In genomic region chr6:31633447-31633846, GRCh38 we compare ENCODE assay signal across 27 cellular contexts. TPM values are rescaled to one million over a fixed set of nuclear protein-coding genes. Genes with fewer than 3 reads are reported as not detected.
DNase-seq lines count a peak whose midpoint lies in the region; ATAC-seq, FAIRE-seq and TF ChIP-seq lines count a peak whose summit lies in the region.
"Had no signal": no experiment of that assay in that cellular context is flagged by ENCODE, and none has a peak within 500 bp of the region (broad histone marks: within the 10 kb centered on the region; RNA-seq: fewer than 3 reads in every experiment).

No MANE protein-coding gene starts in this region.

- H3K4me2 ChIP-seq in K562 (ENCODE audit: insufficient read depth, low read length), result no peak overlapping the region
- H3K4me2 ChIP-seq: BLaER1 had no signal

- ATAC-seq in K562, result no peak
- no peak for ATAC-seq in gastroesophageal sphincter
- no peak for ATAC-seq in HG03565 (IDR thresholded peaks at IDR 0.05; ENCODE audit: unreplicated experiment)
- ATAC-seq: activated T-cell treated with anti-CD3 and anti-CD28 coated beads, Interleukin-2, amount 50 U/mL, for 4 hours; T-cell had no signal

- H3K4me1 Mint-ChIP-seq in Calu3 (ENCODE audit: low read depth, unreplicated experiment), result no peaks in the 10 kb centered on the region
- H3K4me1 Mint-ChIP-seq in HFFc6 (ENCODE audit: low read depth), result peaks cover 52% of the 10 kb centered on the region
- H3K4me1 Mint-ChIP-seq: activated B cell treated with CpG ODN at 0.5 μM for 24 hours, nephron had no signal

- DNase-seq in Calu3, result no peak
- DNase-seq in HFFc6, result no peak
- DNase-seq in K562 (ENCODE audit: extremely low read depth in 1 of 4, low spot score in 3 of 4), result no peak
- DNase-seq in kidney, result no peak
- DNase-seq: activated B cell treated with CpG ODN at 0.5 μM for 24 hours; activated CD4-positive, alpha-beta T cell treated with anti-CD3 and anti-CD28 coated beads, Interleukin-2, amount 10 ng/mL, durations not matched to agents 7 days and 5 days; activated gamma-delta T cell treated with Interleukin-2 at 50 U/mL for 16 hours; activated T-cell treated with anti-CD3 and anti-CD28 coated beads, Interleukin-2, amount 50 U/mL, for 4 hours; cerebellar nuclear complex; dorsolateral prefrontal cortex; NCI-H446 treated with DMSO at 0.1 percent for 48 hours; NCI-H774; pancreas; retina; small intestine; T-cell; thyroid gland had no signal

- FAIRE-seq in K562 (lab: Jason Lieb, UNC) (no peak), kidney (lab: Jason Lieb, UNC) (no peak)
- FAIRE-seq: endometrium, GM12892, pancreas, RCC 7860, small intestine had no signal

- H3K4me3 Mint-ChIP-seq in Calu3 (ENCODE audit: low read depth, unreplicated experiment), result no peak overlapping the region
- H3K4me3 Mint-ChIP-seq in HFFc6, result no peak overlapping the region
- H3K4me3 Mint-ChIP-seq: activated B cell treated with CpG ODN at 0.5 μM for 24 hours; activated CD4-positive, alpha-beta T cell treated with anti-CD3 and anti-CD28 coated beads, Interleukin-2, amount 10 ng/mL, durations not matched to agents 7 days and 5 days; activated T-cell treated with anti-CD3 and anti-CD28 coated beads, Interleukin-2, amount 50 U/mL, for 4 hours; nephron; T-cell had no signal

- TF ChIP-seq RAD21 in K562 (CRISPR knock-in tag; conservative IDR thresholded peaks at IDR 0.05 in 1 of 2, IDR thresholded peaks at IDR 0.05 in 1 of 2), result no peak

- H3K9ac ChIP-seq in K562 (ENCODE audit: insufficient read depth in 1 of 2, low read depth in 2 of 2, low read length in 2 of 2), result 0 out of 4 replicates have a peak overlapping the region, but pooled peaks of 1 of the 2 experiments have one; percentile 29
- no peak overlapping the region for H3K9ac ChIP-seq in skeletal muscle tissue (ENCODE audit: low read depth in 1 of 3, low read length in 3 of 3)
- no peak overlapping the region for H3K9ac ChIP-seq in kidney (ENCODE audit: low read length in 2 of 2)

- H3K9me3 Mint-ChIP-seq in Calu3 (ENCODE audit: low read depth, unreplicated experiment) (no peaks in the 10 kb centered on the region), HFFc6 (no peaks in the 10 kb centered on the region)
- H3K9me3 Mint-ChIP-seq: activated B cell treated with CpG ODN at 0.5 μM for 24 hours; activated CD4-positive, alpha-beta T cell treated with anti-CD3 and anti-CD28 coated beads, Interleukin-2, amount 10 ng/mL, durations not matched to agents 7 days and 5 days; activated T-cell treated with anti-CD3 and anti-CD28 coated beads, Interleukin-2, amount 50 U/mL, for 4 hours; nephron; T-cell had no signal

- no peak overlapping the region for H2AFZ ChIP-seq in K562 (ENCODE audit: low read depth, low read length)

- H3K27me3 ChIP-seq in K562 (ENCODE audit: control insufficient read depth in 2 of 2, insufficient read depth in 2 of 2, low read length in 2 of 2) (no peaks in the 10 kb centered on the region), skeletal muscle tissue (ENCODE audit: control insufficient read depth in 3 of 3, insufficient read depth in 3 of 3, low read length in 3 of 3) (no peaks in the 10 kb centered on the region), gastroesophageal sphincter (no peaks in the 10 kb centered on the region)
- H3K27me3 ChIP-seq: BLaER1, dorsolateral prefrontal cortex, esophagus muscularis mucosa, pancreas, thyroid gland had no signal

- in situ Hi-C loops in K562 (cut with MboI), result no loop called here

- H3K36me3 Mint-ChIP-seq in Calu3 (ENCODE audit: insufficient read depth, unreplicated experiment) (peaks cover 100% of the 10 kb centered on the region), HFFc6 (ENCODE audit: low read depth) (peaks cover 54% of the 10 kb centered on the region)

- WGBS in K562 (ENCODE audit: insufficient coverage, low coverage, missing lambda C conversion rate), result 90% methylated on average over 7 of the region's 7 CpGs
- WGBS in gastroesophageal sphincter (ENCODE audit: low coverage in 1 of 2), 2 donors, result 60 to 64% methylated on average over 3 to 5 of the region's 7 CpGs

- no peak overlapping the region for H3K4me3 ChIP-seq in K562
- no peak overlapping the region for H3K4me3 ChIP-seq in skeletal muscle tissue (ENCODE audit: low read length in 3 of 3)
- H3K4me3 ChIP-seq in gastroesophageal sphincter, result no peak overlapping the region
- H3K4me3 ChIP-seq in kidney (ENCODE audit: low read length in 2 of 2), result no peak overlapping the region
- H3K4me3 ChIP-seq: BLaER1, dorsolateral prefrontal cortex, esophagus muscularis mucosa, lung, pancreas, thyroid gland had no signal

- BruUV-seq in Calu3 (replicated peaks; lab: Mats Ljungman, UMichigan) (no TSS peak), K562 (replicated peaks; lab: Mats Ljungman, UMichigan) (no TSS peak)

- H3K9me1 ChIP-seq in K562 (ENCODE audit: control insufficient read depth, insufficient read depth, low read length), result no peaks in the 10 kb centered on the region

- POLR2A ChIA-PET in K562 (lab: Yijun Ruan, JAX), result interaction anchor here (0.8 to 14.8 kb wide), 6 partner anchors 8 to 137 kb away, joined by 3 to 274 read pairs (median 48); partner anchors contain the start of genes APOM, BAG6, GPANK1 and PRRC2A

- H3K27ac ChIP-seq in K562 (ENCODE audit: extremely low read depth, low read depth, low read length) (no peak overlapping the region; the same call in 2 of the 3 replicates), skeletal muscle tissue (ENCODE audit: low read depth, low read length) (peak overlapping the region; percentile 19), gastroesophageal sphincter (peak overlapping the region in 1 of 4 donors; percentile 14), kidney (ENCODE audit: low read depth in 2 of 2, low read length in 2 of 2) (no peak overlapping the region)
- H3K27ac ChIP-seq: BLaER1, pancreas, thyroid gland had no signal

- H3K27me3 Mint-ChIP-seq in Calu3 (ENCODE audit: unreplicated experiment), result no peaks in the 10 kb centered on the region
- H3K27me3 Mint-ChIP-seq in HFFc6 (ENCODE audit: insufficient read depth), result peaks cover 1% of the 10 kb centered on the region
- H3K27me3 Mint-ChIP-seq: activated B cell treated with CpG ODN at 0.5 μM for 24 hours; activated CD4-positive, alpha-beta T cell treated with anti-CD3 and anti-CD28 coated beads, Interleukin-2, amount 10 ng/mL, durations not matched to agents 7 days and 5 days; T-cell had no signal

- TF ChIP-seq POLR2A in K562 (conservative IDR thresholded peaks at IDR 0.05), result no peak
- no peak for TF ChIP-seq POLR2A in gastroesophageal sphincter (IDR thresholded peaks at IDR 0.05)

- TF ChIP-seq EP300 in K562 (IDR thresholded peaks at IDR 0.05; ENCODE audit: low read length) (no peak), gastroesophageal sphincter (IDR thresholded peaks at IDR 0.05) (no peak)

- TF ChIP-seq CTCF in Calu3 (IDR thresholded peaks at IDR 0.05; ENCODE audit: unreplicated experiment) (no peak), HFFc6 (IDR thresholded peaks at IDR 0.05) (no peak), K562 (IDR thresholded peaks at IDR 0.05 in 2 of 3, conservative IDR thresholded peaks at IDR 0.05 in 1 of 3; ENCODE audit: insufficient read depth in 2 of 3, low read depth in 1 of 3, low read length in 3 of 3) (no peak), gastroesophageal sphincter (IDR thresholded peaks at IDR 0.05) (no peak), kidney (IDR thresholded peaks at IDR 0.05; ENCODE audit: borderline replicate concordance, extremely low read depth, insufficient read depth) (no peak)

- CTCF ChIA-PET in Calu3 (lab: Charles Lee) (no interaction called here), K562 (lab: Yijun Ruan, JAX; ENCODE audit: low intra/inter-chr PET ratio) (no interaction called here)

- peaks cover 98% of the 10 kb centered on the region for H3K36me3 ChIP-seq in K562 (ENCODE audit: control insufficient read depth, insufficient read depth, low read length)
- peaks cover 79 to 88% (median 80%) of the 10 kb centered on the region in 3 donors for H3K36me3 ChIP-seq in skeletal muscle tissue (ENCODE audit: control insufficient read depth in 3 of 3, insufficient read depth in 3 of 3, low read length in 3 of 3)
- peaks cover 0 to 100% of the 10 kb centered on the region in 2 donors for H3K36me3 ChIP-seq in gastroesophageal sphincter
- peaks cover 34 to 77% of the 10 kb centered on the region in 2 donors for H3K36me3 ChIP-seq in kidney (ENCODE audit: control insufficient read depth in 1 of 2, insufficient read depth in 2 of 2, low read length in 2 of 2)

- H4K20me1 ChIP-seq in K562 (replicated peaks; ENCODE audit: control insufficient read depth, insufficient read depth, low read length), result peaks cover 27% of the 10 kb centered on the region

- H3K4me1 ChIP-seq in K562 (replicated peaks in 1 of 2; ENCODE audit: control insufficient read depth in 2 of 2, insufficient read depth in 2 of 2, low read length in 2 of 2), result peaks cover 3 to 27% of the 10 kb centered on the region in 2 experiments; a peak in 4 of 5 replicates
- H3K4me1 ChIP-seq in skeletal muscle tissue (ENCODE audit: control insufficient read depth in 3 of 3, insufficient read depth in 3 of 3, low read length in 3 of 3), result peaks cover 0 to 6% (median 4%) of the 10 kb centered on the region in 3 donors
- no peaks in the 10 kb centered on the region for H3K4me1 ChIP-seq in gastroesophageal sphincter
- no peaks in the 10 kb centered on the region for H3K4me1 ChIP-seq in kidney (ENCODE audit: control insufficient read depth in 1 of 2, insufficient read depth in 1 of 2, low read depth in 1 of 2, low read length in 2 of 2)
- H3K4me1 ChIP-seq: pancreas, thyroid gland had no signal

- peaks cover 9% of the 10 kb centered on the region; the same call in 1 of the 3 replicates for H3K79me2 ChIP-seq in K562 (ENCODE audit: control insufficient read depth, insufficient read depth, low read length)

- H3K27ac Mint-ChIP-seq in Calu3 (ENCODE audit: unreplicated experiment), result peak overlapping the region; percentile 45
- H3K27ac Mint-ChIP-seq in HFFc6, result peak overlapping the region; percentile 90
- H3K27ac Mint-ChIP-seq: activated CD4-positive, alpha-beta T cell treated with anti-CD3 and anti-CD28 coated beads, Interleukin-2, amount 10 ng/mL, durations not matched to agents 7 days and 5 days; T-cell had no signal

- H3K9me3 ChIP-seq in K562 (replicated peaks; ENCODE audit: control insufficient read depth, insufficient read depth, low read depth, low read length) (no peaks in the 10 kb centered on the region), skeletal muscle tissue (ENCODE audit: control insufficient read depth in 3 of 3, low read length in 3 of 3) (no peaks in the 10 kb centered on the region), gastroesophageal sphincter (no peaks in the 10 kb centered on the region), kidney (ENCODE audit: control insufficient read depth in 1 of 2, low read length in 2 of 2) (no peaks in the 10 kb centered on the region)
- H3K9me3 ChIP-seq: BLaER1, esophagus muscularis mucosa, pancreas, thyroid gland had no signal

- intact Hi-C loops in Calu3 (cut with micrococcal nuclease; ENCODE audit: unreplicated experiment), result no loop called here
- intact Hi-C loops in K562 (cut with micrococcal nuclease), result no loop called here
- intact Hi-C loops in kidney (cut with DNase I), result no loop called here

RNA-seq across cellular contexts. Expression of gene PRRC2A, which starts 12.9 kb away (rescaled TPM):
- total RNA-seq in Calu3 (2022) (473 and 509 TPM in 2 replicates), K562 (2014; rRNA removed) (72.6 and 94.0 TPM in 2 replicates), K562 (2014; rRNA removed; fragmentation: Illumina TruSeq; extraction: Trizol) (36.7 and 43.2 TPM in 2 replicates), K562 (2015; rRNA removed; fragmentation: Illumina TruSeq; extraction: Trizol) (63.0 and 75.6 TPM in 2 replicates), K562 (2021) (295 and 332 TPM in 2 replicates), skeletal muscle tissue (30.8 TPM), gastroesophageal sphincter (100 to 1,000 TPM in 1 of 4 donors, 10 to 100 TPM in 3; 47.9 to 137 (median 76.2) TPM), kidney (159 TPM)
- total RNA-seq in HFFc6 (2021; fragmentation: NEBNext Ultra II Directional; extraction: Animal tissue kit (Norgen Biotek cat#: 25700)), result 100 to 1,000 TPM; 216 to 259 (median 231) TPM
- total RNA-seq in K562 (2011; cell fraction: chromatin; rRNA removed; ENCODE audit: low replicate concordance), result 801 and 1,251 TPM in 2 replicates
- total RNA-seq in K562 (2011; cell fraction: nucleolus; rRNA removed), result 435 and 502 TPM in 2 replicates
- total RNA-seq in K562 (2011; cell fraction: nucleoplasm; rRNA removed), result 531 and 634 TPM in 2 replicates
- polyA plus RNA-seq in K562 (2011; rRNA removed) (44.0 and 113 TPM in 2 replicates), K562 (2014; fragmentation: Illumina TruSeq; extraction: Trizol) (170 and 205 TPM in 2 replicates), K562 (2014; fragmentation: Nextera tagmentation; extraction: Ambion mirVana) (1 to 10 TPM; 1.0 to 1.7 TPM), K562 (2014; rRNA removed) (114 and 118 TPM in 2 replicates), kidney (ENCODE audit: insufficient read depth, low read depth, low replicate concordance) (84.6 TPM)
- 59.9 and 99.7 TPM in 2 replicates for polyA plus RNA-seq in K562 (2011; cell fraction: cytosol; rRNA removed)
- 306 and 358 TPM in 2 replicates for polyA plus RNA-seq in K562 (2011; cell fraction: nucleus; rRNA removed)
- polyA plus RNA-seq in K562 (2012), result 196 and 297 TPM in 2 replicates
- 28.8 and 32.1 TPM in 2 replicates for polyA minus RNA-seq in K562 (2011; rRNA and poly(A)+ RNA removed)
- polyA minus RNA-seq in K562 (2011; cell fraction: cytosol; rRNA and poly(A)+ RNA removed), result 109 and 149 TPM in 2 replicates
- polyA minus RNA-seq in K562 (2011; cell fraction: nucleus; rRNA and poly(A)+ RNA removed), result 109 and 131 TPM in 2 replicates

RNA-seq across cellular contexts. Expression of gene AIF1, which starts 18.4 kb away (rescaled TPM):
- not detected in 2 replicates for total RNA-seq in Calu3 (2022)
- not detected for total RNA-seq in HFFc6 (2021; fragmentation: NEBNext Ultra II Directional; extraction: Animal tissue kit (Norgen Biotek cat#: 25700))
- 1.2 and 2.1 TPM in 2 replicates for total RNA-seq in K562 (2011; cell fraction: chromatin; rRNA removed; ENCODE audit: low replicate concordance)
- 0.79 and 1.5 TPM in 2 replicates for total RNA-seq in K562 (2011; cell fraction: nucleolus; rRNA removed)
- total RNA-seq in K562 (2011; cell fraction: nucleoplasm; rRNA removed), result 0.92 and 1.2 TPM in 2 replicates
- 11.9 and 17.2 TPM in 2 replicates for total RNA-seq in K562 (2014; rRNA removed)
- total RNA-seq in K562 (2014; rRNA removed; fragmentation: Illumina TruSeq; extraction: Trizol), result 19.4 and 22.7 TPM in 2 replicates
- 27.6 and 29.3 TPM in 2 replicates for total RNA-seq in K562 (2015; rRNA removed; fragmentation: Illumina TruSeq; extraction: Trizol)
- total RNA-seq in K562 (2021), result 9.2 and 9.4 TPM in 2 replicates
- 10.8 and 15.6 TPM in 2 replicates for polyA plus RNA-seq in K562 (2011; rRNA removed)
- 4.6 and 12.9 TPM in 2 replicates for polyA plus RNA-seq in K562 (2011; cell fraction: cytosol; rRNA removed)
- polyA plus RNA-seq in K562 (2011; cell fraction: nucleus; rRNA removed), result 4.4 and 8.5 TPM in 2 replicates
- 16.9 and 18.8 TPM in 2 replicates for polyA plus RNA-seq in K562 (2012)
- 19.9 and 21.2 TPM in 2 replicates for polyA plus RNA-seq in K562 (2014; fragmentation: Illumina TruSeq; extraction: Trizol)
- polyA plus RNA-seq in K562 (2014; fragmentation: Nextera tagmentation; extraction: Ambion mirVana), result 10 to 100 TPM; 31.2 to 33.4 TPM
- polyA plus RNA-seq in K562 (2014; rRNA removed), result 18.9 and 23.5 TPM in 2 replicates
- polyA minus RNA-seq in K562 (2011; rRNA and poly(A)+ RNA removed), result 6.0 and 11.1 TPM in 2 replicates
- polyA minus RNA-seq in K562 (2011; cell fraction: cytosol; rRNA and poly(A)+ RNA removed), result 5.0 and 5.7 TPM in 2 replicates
- 1.1 and 3.7 TPM in 2 replicates for polyA minus RNA-seq in K562 (2011; cell fraction: nucleus; rRNA and poly(A)+ RNA removed)
- total RNA-seq in skeletal muscle tissue, result 19.8 TPM
- total RNA-seq in gastroesophageal sphincter, result 10 to 100 TPM in 3 of 4 donors, 1 to 10 TPM in 1; 5.6 to 46.4 (median 21.3) TPM
- total RNA-seq in kidney, result 44.1 TPM
- polyA plus RNA-seq in kidney (ENCODE audit: insufficient read depth, low read depth, low replicate concordance), result 121 TPM

RNA-seq across cellular contexts. Expression of gene BAG6, which starts 19.0 kb away (rescaled TPM):
- total RNA-seq in Calu3 (2022), result 617 and 663 TPM in 2 replicates
- 100 to 1,000 TPM; 247 to 273 (median 262) TPM for total RNA-seq in HFFc6 (2021; fragmentation: NEBNext Ultra II Directional; extraction: Animal tissue kit (Norgen Biotek cat#: 25700))
- 312 and 626 TPM in 2 replicates for total RNA-seq in K562 (2011; cell fraction: chromatin; rRNA removed; ENCODE audit: low replicate concordance)
- 393 and 458 TPM in 2 replicates for total RNA-seq in K562 (2011; cell fraction: nucleolus; rRNA removed)
- total RNA-seq in K562 (2011; cell fraction: nucleoplasm; rRNA removed), result 245 and 292 TPM in 2 replicates
- total RNA-seq in K562 (2014; rRNA removed), result 246 and 295 TPM in 2 replicates
- 100 and 105 TPM in 2 replicates for total RNA-seq in K562 (2014; rRNA removed; fragmentation: Illumina TruSeq; extraction: Trizol)
- total RNA-seq in K562 (2015; rRNA removed; fragmentation: Illumina TruSeq; extraction: Trizol), result 124 and 125 TPM in 2 replicates
- total RNA-seq in K562 (2021), result 422 and 484 TPM in 2 replicates
- polyA plus RNA-seq in K562 (2011; rRNA removed), result 86.1 and 202 TPM in 2 replicates
- 117 and 176 TPM in 2 replicates for polyA plus RNA-seq in K562 (2011; cell fraction: cytosol; rRNA removed)
- 486 and 557 TPM in 2 replicates for polyA plus RNA-seq in K562 (2011; cell fraction: nucleus; rRNA removed)
- polyA plus RNA-seq in K562 (2012), result 430 and 470 TPM in 2 replicates
- 304 and 355 TPM in 2 replicates for polyA plus RNA-seq in K562 (2014; fragmentation: Illumina TruSeq; extraction: Trizol)
- 10 to 100 TPM; 41.9 to 54.1 TPM for polyA plus RNA-seq in K562 (2014; fragmentation: Nextera tagmentation; extraction: Ambion mirVana)
- polyA plus RNA-seq in K562 (2014; rRNA removed), result 225 and 263 TPM in 2 replicates
- 113 and 169 TPM in 2 replicates for polyA minus RNA-seq in K562 (2011; rRNA and poly(A)+ RNA removed)
- polyA minus RNA-seq in K562 (2011; cell fraction: cytosol; rRNA and poly(A)+ RNA removed), result 230 and 353 TPM in 2 replicates
- polyA minus RNA-seq in K562 (2011; cell fraction: nucleus; rRNA and poly(A)+ RNA removed), result 128 and 162 TPM in 2 replicates
- total RNA-seq in skeletal muscle tissue, result 118 TPM
- 100 to 1,000 TPM; 131 to 252 (median 190) TPM for total RNA-seq in gastroesophageal sphincter
- total RNA-seq in kidney, result 232 TPM
- 215 TPM for polyA plus RNA-seq in kidney (ENCODE audit: insufficient read depth, low read depth, low replicate concordance)

RNA-seq across cellular contexts. Expression of gene APOM, which starts 22.2 kb away (rescaled TPM):
- 2.6 and 3.6 TPM in 2 replicates for total RNA-seq in Calu3 (2022)
- total RNA-seq in HFFc6 (2021; fragmentation: NEBNext Ultra II Directional; extraction: Animal tissue kit (Norgen Biotek cat#: 25700)), result 1 to 10 TPM; 2.4 to 4.3 (median 2.8) TPM
- 6.6 and 7.8 TPM in 2 replicates for total RNA-seq in K562 (2011; cell fraction: chromatin; rRNA removed; ENCODE audit: low replicate concordance)
- 5.1 and 5.3 TPM in 2 replicates for total RNA-seq in K562 (2011; cell fraction: nucleolus; rRNA removed)
- 9.8 and 10.1 TPM in 2 replicates for total RNA-seq in K562 (2011; cell fraction: nucleoplasm; rRNA removed)
- total RNA-seq in K562 (2014; rRNA removed), result 5.7 and 6.6 TPM in 2 replicates
- 10.4 and 10.8 TPM in 2 replicates for total RNA-seq in K562 (2014; rRNA removed; fragmentation: Illumina TruSeq; extraction: Trizol)
- total RNA-seq in K562 (2015; rRNA removed; fragmentation: Illumina TruSeq; extraction: Trizol), result 6.6 and 7.1 TPM in 2 replicates
- 9.7 and 10.1 TPM in 2 replicates for total RNA-seq in K562 (2021)
- polyA plus RNA-seq in K562 (2011; rRNA removed), result 7.7 and 8.6 TPM in 2 replicates
- 10.2 and 18.1 TPM in 2 replicates for polyA plus RNA-seq in K562 (2011; cell fraction: cytosol; rRNA removed)
- polyA plus RNA-seq in K562 (2011; cell fraction: nucleus; rRNA removed), result 13.8 and 20.1 TPM in 2 replicates
- 11.4 and 16.2 TPM in 2 replicates for polyA plus RNA-seq in K562 (2012)
- polyA plus RNA-seq in K562 (2014; fragmentation: Illumina TruSeq; extraction: Trizol), result 13.1 and 17.4 TPM in 2 replicates
- polyA plus RNA-seq in K562 (2014; fragmentation: Nextera tagmentation; extraction: Ambion mirVana), result 10 to 100 TPM; 23.9 to 24.3 TPM
- 10.1 and 13.5 TPM in 2 replicates for polyA plus RNA-seq in K562 (2014; rRNA removed)
- 2.6 and 5.6 TPM in 2 replicates for polyA minus RNA-seq in K562 (2011; rRNA and poly(A)+ RNA removed)
- 2.2 and 3.5 TPM in 2 replicates for polyA minus RNA-seq in K562 (2011; cell fraction: cytosol; rRNA and poly(A)+ RNA removed)
- polyA minus RNA-seq in K562 (2011; cell fraction: nucleus; rRNA and poly(A)+ RNA removed), result 1.6 and 2.3 TPM in 2 replicates
- 1.0 TPM for total RNA-seq in skeletal muscle tissue
- 1 to 10 TPM in 3 of 4 donors, under 1 TPM in 1; 0.62 to 7.4 (median 3.2) TPM for total RNA-seq in gastroesophageal sphincter
- 4.6 TPM for total RNA-seq in kidney
- polyA plus RNA-seq in kidney (ENCODE audit: insufficient read depth, low read depth, low replicate concordance), result 154 TPM

RNA-seq across cellular contexts. Expression of gene C6orf47, which starts 27.1 kb away (rescaled TPM):
- total RNA-seq in Calu3 (2022), result 40.3 and 42.9 TPM in 2 replicates
- total RNA-seq in HFFc6 (2021; fragmentation: NEBNext Ultra II Directional; extraction: Animal tissue kit (Norgen Biotek cat#: 25700)), result 10 to 100 TPM; 13.4 to 16.2 (median 14.9) TPM
- total RNA-seq in K562 (2011; cell fraction: chromatin; rRNA removed; ENCODE audit: low replicate concordance), result 18.1 and 40.4 TPM in 2 replicates
- 34.1 and 39.2 TPM in 2 replicates for total RNA-seq in K562 (2011; cell fraction: nucleolus; rRNA removed)
- 28.1 and 30.1 TPM in 2 replicates for total RNA-seq in K562 (2011; cell fraction: nucleoplasm; rRNA removed)
- 43.8 and 44.3 TPM in 2 replicates for total RNA-seq in K562 (2014; rRNA removed)
- total RNA-seq in K562 (2014; rRNA removed; fragmentation: Illumina TruSeq; extraction: Trizol), result 24.7 and 24.9 TPM in 2 replicates
- total RNA-seq in K562 (2015; rRNA removed; fragmentation: Illumina TruSeq; extraction: Trizol), result 39.3 and 41.0 TPM in 2 replicates
- total RNA-seq in K562 (2021), result 28.0 and 33.2 TPM in 2 replicates
- 11.0 and 14.6 TPM in 2 replicates for polyA plus RNA-seq in K562 (2011; rRNA removed)
- 10.6 and 16.9 TPM in 2 replicates for polyA plus RNA-seq in K562 (2011; cell fraction: cytosol; rRNA removed)
- 7.7 and 10.6 TPM in 2 replicates for polyA plus RNA-seq in K562 (2011; cell fraction: nucleus; rRNA removed)
- 31.5 and 32.4 TPM in 2 replicates for polyA plus RNA-seq in K562 (2012)
- polyA plus RNA-seq in K562 (2014; fragmentation: Illumina TruSeq; extraction: Trizol), result 27.0 and 33.8 TPM in 2 replicates
- polyA plus RNA-seq in K562 (2014; fragmentation: Nextera tagmentation; extraction: Ambion mirVana), result under 1 TPM; 0.14 to 0.27 TPM
- polyA plus RNA-seq in K562 (2014; rRNA removed), result 38.1 and 38.7 TPM in 2 replicates
- polyA minus RNA-seq in K562 (2011; rRNA and poly(A)+ RNA removed), result 11.3 and 12.1 TPM in 2 replicates
- 8.6 and 11.6 TPM in 2 replicates for polyA minus RNA-seq in K562 (2011; cell fraction: cytosol; rRNA and poly(A)+ RNA removed)
- 14.7 and 20.5 TPM in 2 replicates for polyA minus RNA-seq in K562 (2011; cell fraction: nucleus; rRNA and poly(A)+ RNA removed)
- total RNA-seq in skeletal muscle tissue, result 18.3 TPM
- 10 to 100 TPM; 30.0 to 40.0 (median 36.1) TPM for total RNA-seq in gastroesophageal sphincter
- total RNA-seq in kidney, result 26.5 TPM
- 25.5 TPM for polyA plus RNA-seq in kidney (ENCODE audit: insufficient read depth, low read depth, low replicate concordance)
